15 cellular contexts compared by ENCODE assay signal in genomic region chr10:87804939-87805569, GRCh38. TPM values are rescaled to one million over a fixed set of nuclear protein-coding genes. Genes with fewer than 3 reads are reported as not detected.
DNase-seq lines count a peak whose midpoint lies in the region; ATAC-seq and TF ChIP-seq lines count a peak whose summit lies in the region.
"Had no signal": no experiment of that assay in that cellular context is flagged by ENCODE, and none has a peak within 500 bp of the region (broad histone marks: within the 10 kb centered on the region; RNA-seq: fewer than 3 reads in every experiment).

No MANE protein-coding gene starts in this region.

- H3K36me3 Mint-ChIP-seq in CD4-positive, CD25-positive, alpha-beta regulatory T cell: peaks cover 67% of the 10 kb centered on the region
- H3K36me3 Mint-ChIP-seq in Calu3 (ENCODE audit: insufficient read depth, unreplicated experiment) (peaks cover 6% of the 10 kb centered on the region), endodermal cell (ENCODE audit: low read depth) (peaks cover 93% of the 10 kb centered on the region)

- CTCF ChIA-PET in Calu3 (lab: Charles Lee) (interaction anchor here (0.5 kb wide), 1 partner anchor 22 kb away, joined by 4 read pairs; no protein-coding TSS in a partner anchor), PC-3 (lab: Charles Lee) (no interaction called here)

- H3K4me3 ChIP-seq in CD4-positive, CD25-positive, alpha-beta regulatory T cell (ENCODE audit: low read depth, low read length): no peak overlapping the region
- H3K4me3 ChIP-seq in PC-3 (ENCODE audit: low read length) (no peak overlapping the region), endodermal cell (ENCODE audit: low read length) (peak overlapping the region; percentile 32), mucosa of descending colon (no peak overlapping the region)

- peaks cover 39% of the 10 kb centered on the region for H3K79me2 ChIP-seq in PC-3 (ENCODE audit: low read length)

- ATAC-seq in CD4-positive, CD25-positive, alpha-beta regulatory T cell (ENCODE audit: low read depth in 2 of 2): no peak
- ATAC-seq in PC-3 (no peak), mucosa of descending colon (no peak)

- peaks cover 40 to 51% (median 45%) of the 10 kb centered on the region in 4 donors for H3K4me1 Mint-ChIP-seq in CD4-positive, CD25-positive, alpha-beta regulatory T cell
- H3K4me1 Mint-ChIP-seq in Calu3 (ENCODE audit: low read depth, unreplicated experiment) (peaks cover 15% of the 10 kb centered on the region), endodermal cell (no peaks in the 10 kb centered on the region)

- H4K20me1 ChIP-seq in PC-3 (ENCODE audit: low read length): no peaks in the 10 kb centered on the region

- 90 to 100% methylated on average over 2 of the region's 2 CpGs for WGBS in endodermal cell (ENCODE audit: insufficient coverage in 1 of 2, insufficient read length in 1 of 2), 2 experiments

- H3K9me3 ChIP-seq in CD4-positive, CD25-positive, alpha-beta regulatory T cell (ENCODE audit: control insufficient read depth in 2 of 2, low read length in 2 of 2): peaks cover 0 to 5% of the 10 kb centered on the region in 2 experiments
- H3K9me3 ChIP-seq in PC-3 (ENCODE audit: low read length) (peaks cover 4% of the 10 kb centered on the region; the same call in 1 of the 2 replicates), endodermal cell (ENCODE audit: control insufficient read depth, low read length) (peaks cover 96% of the 10 kb centered on the region), mucosa of descending colon (peaks cover 16% of the 10 kb centered on the region)

- H3K9me2 ChIP-seq in PC-3 (replicated peaks; ENCODE audit: low read length): no peaks in the 10 kb centered on the region

- H3K27ac Mint-ChIP-seq in CD4-positive, CD25-positive, alpha-beta regulatory T cell: peak overlapping the region in 2 of 3 donors; percentile 28 to 29
- H3K27ac Mint-ChIP-seq in Calu3 (ENCODE audit: unreplicated experiment): peak overlapping the region; percentile 24
- no peak overlapping the region for H3K27ac Mint-ChIP-seq in endodermal cell

- H3K27me3 Mint-ChIP-seq in CD4-positive, CD25-positive, alpha-beta regulatory T cell: no peaks in the 10 kb centered on the region
- H3K27me3 Mint-ChIP-seq in Calu3 (ENCODE audit: unreplicated experiment) (no peaks in the 10 kb centered on the region), endodermal cell (ENCODE audit: insufficient read depth) (no peaks in the 10 kb centered on the region)

- H3K4me1 ChIP-seq in CD4-positive, CD25-positive, alpha-beta regulatory T cell (ENCODE audit: control insufficient read depth, insufficient read depth, low read length, poor library complexity, severe bottlenecking): peaks cover 4% of the 10 kb centered on the region
- H3K4me1 ChIP-seq in PC-3 (ENCODE audit: insufficient read depth, low read length) (no peaks in the 10 kb centered on the region), endodermal cell (ENCODE audit: control insufficient read depth, insufficient read depth, low read length) (no peaks in the 10 kb centered on the region), mucosa of descending colon (ENCODE audit: low read depth) (no peaks in the 10 kb centered on the region)

- BruUV-seq in Calu3 (replicated peaks; lab: Mats Ljungman, UMichigan) (no TSS peak), PC-3 (replicated peaks; lab: Mats Ljungman, UMichigan) (no TSS peak)

- no peak overlapping the region for H3K4me3 Mint-ChIP-seq in CD4-positive, CD25-positive, alpha-beta regulatory T cell
- H3K4me3 Mint-ChIP-seq in Calu3 (ENCODE audit: low read depth, unreplicated experiment): no peak overlapping the region
- H3K4me3 Mint-ChIP-seq in endodermal cell: no peak overlapping the region

- intact Hi-C loops in Calu3 (cut with micrococcal nuclease; ENCODE audit: unreplicated experiment): no loop called here
- intact Hi-C loops in PC-3 (cut with micrococcal nuclease): no loop called here
- intact Hi-C loops in mucosa of descending colon (cut with DNase I, micrococcal nuclease): no loop called here

- DNase-seq in CD4-positive, CD25-positive, alpha-beta regulatory T cell: no peak
- DNase-seq in Calu3 (no peak), PC-3 (peak; percentile 1), endodermal cell (no peak), mucosa of descending colon (no peak), NCI-H146 (lab: John Stamatoyannopoulos, UW) (no peak), erythroblast (lab: John Stamatoyannopoulos, UW) (no peak)
- no peak for DNase-seq in activated effector memory CD4-positive, alpha-beta T cell treated with anti-CD3 and anti-CD28 coated beads, Interleukin-2, amount 50 U/mL, for 16 hours
- DNase-seq: DMS153, EL, KG1, NCI-H1092, NCI-H1694, NCI-H446, NCI-H774 had no signal

- H3K9me3 Mint-ChIP-seq in CD4-positive, CD25-positive, alpha-beta regulatory T cell: peaks cover 6 to 18% (median 7%) of the 10 kb centered on the region in 7 donors
- peaks cover 6% of the 10 kb centered on the region for H3K9me3 Mint-ChIP-seq in Calu3 (ENCODE audit: low read depth, unreplicated experiment)
- H3K9me3 Mint-ChIP-seq in endodermal cell: peaks cover 78% of the 10 kb centered on the region

- H3K36me3 ChIP-seq in CD4-positive, CD25-positive, alpha-beta regulatory T cell (ENCODE audit: control insufficient read depth, insufficient read depth, low read length): peaks cover 39% of the 10 kb centered on the region
- H3K36me3 ChIP-seq in PC-3 (ENCODE audit: low read depth, low read length) (peaks cover 25% of the 10 kb centered on the region), endodermal cell (ENCODE audit: control insufficient read depth, insufficient read depth, low read length) (peaks cover 96% of the 10 kb centered on the region), mucosa of descending colon (ENCODE audit: low read depth) (no peaks in the 10 kb centered on the region)

- H3K4me2 ChIP-seq in PC-3 (ENCODE audit: low read length): no peak overlapping the region

- H3K27ac ChIP-seq in CD4-positive, CD25-positive, alpha-beta regulatory T cell (ENCODE audit: insufficient read depth, low read length, poor library complexity, severe bottlenecking): no peak overlapping the region
- no peak overlapping the region for H3K27ac ChIP-seq in PC-3 (ENCODE audit: low read length)
- no peak overlapping the region for H3K27ac ChIP-seq in endodermal cell (ENCODE audit: low read depth, low read length)

- POLR2A ChIA-PET in PC-3 (lab: Charles Lee; ENCODE audit: unreplicated experiment): no interaction called here

- H2AFZ ChIP-seq in PC-3 (ENCODE audit: low read length): no peak overlapping the region

- no peak for TF ChIP-seq POLR2A in erythroblast (IDR thresholded peaks at IDR 0.05; ENCODE audit: low read length)

- no peak for TF ChIP-seq CTCF in Calu3 (IDR thresholded peaks at IDR 0.05; ENCODE audit: unreplicated experiment)
- no peak for TF ChIP-seq CTCF in PC-3 (conservative IDR thresholded peaks at IDR 0.05; ENCODE audit: low read depth, low read length)
- no peak for TF ChIP-seq CTCF in endodermal cell (conservative IDR thresholded peaks at IDR 0.05)
- no peak for TF ChIP-seq CTCF in mucosa of descending colon (IDR thresholded peaks at IDR 0.05)

- H3F3A ChIP-seq in PC-3 (ENCODE audit: low read length, unreplicated experiment): no peaks in the 10 kb centered on the region

- H3K9ac ChIP-seq in PC-3 (ENCODE audit: low read length): no peak overlapping the region
- H3K9ac ChIP-seq in endodermal cell (ENCODE audit: extremely low read depth, low read length, poor library complexity, severe bottlenecking): no peak overlapping the region

- no peaks in the 10 kb centered on the region for H3K27me3 ChIP-seq in CD4-positive, CD25-positive, alpha-beta regulatory T cell (ENCODE audit: control insufficient read depth, insufficient read depth, low read length)
- H3K27me3 ChIP-seq in PC-3 (ENCODE audit: low read length): no peaks in the 10 kb centered on the region
- no peaks in the 10 kb centered on the region for H3K27me3 ChIP-seq in endodermal cell (ENCODE audit: control insufficient read depth, insufficient read depth, low read length, poor library complexity, severe bottlenecking)

RNA-seq across cellular contexts. Expression of gene ATAD1, which starts 13.0 kb away (rescaled TPM):
- total RNA-seq in CD4-positive, CD25-positive, alpha-beta regulatory T cell: 33.1 TPM
- polyA plus RNA-seq in CD4-positive, CD25-positive, alpha-beta regulatory T cell: 10 to 100 TPM; 31.5 to 50.1 (median 38.8) TPM
- total RNA-seq in Calu3 (2022) (30.4 and 31.0 TPM in 2 replicates), PC-3 (2014; rRNA removed) (14.9 and 15.7 TPM in 2 replicates), endodermal cell (10 to 100 TPM; 55.4 to 68.0 TPM), mucosa of descending colon (10 to 100 TPM; 47.7 to 60.6 (median 51.6) TPM)
- polyA plus RNA-seq in endodermal cell (2013, experiment 1 of 2): 47.6 TPM
- polyA plus RNA-seq in endodermal cell (2013, experiment 2 of 2): 44.3 TPM

RNA-seq across cellular contexts. Expression of gene KLLN, which starts 58.3 kb away (rescaled TPM):
- 0.54 TPM for total RNA-seq in CD4-positive, CD25-positive, alpha-beta regulatory T cell
- polyA plus RNA-seq in CD4-positive, CD25-positive, alpha-beta regulatory T cell: under 1 TPM; 0.05 to 0.67 (median 0.17) TPM
- total RNA-seq in Calu3 (2022) (0.52 and 0.81 TPM in 2 replicates), PC-3 (2014; rRNA removed) (0.15 and 0.23 TPM in 2 replicates), endodermal cell (under 1 TPM; 0.49 to 0.51 TPM), mucosa of descending colon (1 to 10 TPM in 1 of 3 donors, under 1 TPM in 2; 0.60 to 1.1 (median 0.90) TPM)
- 0.78 TPM for polyA plus RNA-seq in endodermal cell (2013, experiment 1 of 2)
- 0.91 TPM for polyA plus RNA-seq in endodermal cell (2013, experiment 2 of 2)

RNA-seq across cellular contexts. Expression of gene PTEN, which starts 58.4 kb away (rescaled TPM):
- 99.2 TPM for total RNA-seq in CD4-positive, CD25-positive, alpha-beta regulatory T cell
- 10 to 100 TPM; 25.9 to 31.2 (median 28.5) TPM for polyA plus RNA-seq in CD4-positive, CD25-positive, alpha-beta regulatory T cell
- total RNA-seq in Calu3 (2022) (44.6 and 46.8 TPM in 2 replicates), PC-3 (2014; rRNA removed) (7.8 and 18.5 TPM in 2 replicates), endodermal cell (10 to 100 TPM; 41.7 to 45.0 TPM), mucosa of descending colon (100 to 1,000 TPM in 2 of 3 donors, 10 to 100 TPM in 1; 94.1 to 118 (median 118) TPM)
- polyA plus RNA-seq in endodermal cell (2013, experiment 1 of 2): 43.7 TPM
- 40.6 TPM for polyA plus RNA-seq in endodermal cell (2013, experiment 2 of 2)
